12 cellular contexts compared by ENCODE assay signal in genomic region chr19:55174425-55175116, GRCh38. TPM values are rescaled to one million over a fixed set of nuclear protein-coding genes. Genes with fewer than 3 reads are reported as not detected.
DNase-seq lines count a peak whose midpoint lies in the region; ATAC-seq and TF ChIP-seq lines count a peak whose summit lies in the region.
"Had no signal": no experiment of that assay in that cellular context is flagged by ENCODE, and none has a peak within 500 bp of the region (broad histone marks: within the 10 kb centered on the region; RNA-seq: fewer than 3 reads in every experiment).

No MANE protein-coding gene starts in this region.

- H3K27ac Mint-ChIP-seq in activated T-cell treated with anti-CD3 and anti-CD28 coated beads, Interleukin-2, amount 50 U/mL, for 24 hours, result no peak overlapping the region
- H3K27ac Mint-ChIP-seq in HFFc6 (0 out of 2 replicates have a peak overlapping the region, but pooled peaks have one; percentile 91), neural crest cell (ENCODE audit: unreplicated experiment) (no peak overlapping the region)

- H3K36me3 Mint-ChIP-seq in activated T-cell treated with anti-CD3 and anti-CD28 coated beads, Interleukin-2, amount 50 U/mL, for 24 hours (ENCODE audit: low read depth), result no peaks in the 10 kb centered on the region
- no peaks in the 10 kb centered on the region for H3K36me3 Mint-ChIP-seq in activated T-cell treated with anti-CD3 and anti-CD28 coated beads, Interleukin-2, amount 50 U/mL, for 4 hours (ENCODE audit: insufficient read depth)
- H3K36me3 Mint-ChIP-seq in HFFc6 (ENCODE audit: low read depth) (peaks cover 4% of the 10 kb centered on the region; the same call in 1 of the 2 replicates), neural crest cell (ENCODE audit: low read depth) (peaks cover 3% of the 10 kb centered on the region)

- peak overlapping the region; percentile 18 for H3K27ac ChIP-seq in caudate nucleus (ENCODE audit: low read depth, low read length)
- H3K27ac ChIP-seq: body of pancreas, prostate gland had no signal

- TF ChIP-seq CTCF in HFFc6 (IDR thresholded peaks at IDR 0.05) (no peak), neural crest cell (conservative IDR thresholded peaks at IDR 0.05) (no peak)

- peaks cover 23% of the 10 kb centered on the region for H3K4me1 Mint-ChIP-seq in activated T-cell treated with anti-CD3 and anti-CD28 coated beads, Interleukin-2, amount 50 U/mL, for 24 hours (ENCODE audit: low read depth)
- peaks cover 26% of the 10 kb centered on the region for H3K4me1 Mint-ChIP-seq in activated T-cell treated with anti-CD3 and anti-CD28 coated beads, Interleukin-2, amount 50 U/mL, for 4 hours (ENCODE audit: low read depth)
- H3K4me1 Mint-ChIP-seq in HFFc6 (ENCODE audit: low read depth) (peaks cover 43% of the 10 kb centered on the region), neural crest cell (peaks cover 17% of the 10 kb centered on the region)

- no peaks in the 10 kb centered on the region for H3K9me3 Mint-ChIP-seq in activated T-cell treated with anti-CD3 and anti-CD28 coated beads, Interleukin-2, amount 50 U/mL, for 24 hours
- no peaks in the 10 kb centered on the region for H3K9me3 Mint-ChIP-seq in activated T-cell treated with anti-CD3 and anti-CD28 coated beads, Interleukin-2, amount 50 U/mL, for 4 hours
- H3K9me3 Mint-ChIP-seq in HFFc6, result no peaks in the 10 kb centered on the region
- no peaks in the 10 kb centered on the region for H3K9me3 Mint-ChIP-seq in neural crest cell

- peak overlapping the region; percentile 64 for H3K4me3 Mint-ChIP-seq in activated T-cell treated with anti-CD3 and anti-CD28 coated beads, Interleukin-2, amount 50 U/mL, for 24 hours
- no peak overlapping the region for H3K4me3 Mint-ChIP-seq in activated T-cell treated with anti-CD3 and anti-CD28 coated beads, Interleukin-2, amount 50 U/mL, for 4 hours
- peak overlapping the region; percentile 91 for H3K4me3 Mint-ChIP-seq in HFFc6
- H3K4me3 Mint-ChIP-seq in neural crest cell, result peak overlapping the region; percentile 70

- ATAC-seq in activated T-cell treated with anti-CD3 and anti-CD28 coated beads, Interleukin-2, amount 50 U/mL, for 4 hours, result no peak

- no peak for DNase-seq in activated T-cell treated with anti-CD3 and anti-CD28 coated beads, Interleukin-2, amount 50 U/mL, for 24 hours
- DNase-seq in activated T-cell treated with anti-CD3 and anti-CD28 coated beads, Interleukin-2, amount 50 U/mL, for 4 hours, result no peak
- DNase-seq in HFFc6 (no peak), caudate nucleus (lab: John Stamatoyannopoulos, UW) (peak in 7 of 61 donors; percentile 6 to 63 (median 17)), neural crest cell (ENCODE audit: low read depth, low spot score) (no peak), NCI-H1436 (lab: John Stamatoyannopoulos, UW) (no peak), NOMO-1 treated with dmso at 0.1 percent for 144 hours (lab: John Stamatoyannopoulos, UW; ENCODE audit: unreplicated experiment) (no peak), medulla oblongata (ENCODE audit: extremely low spot score) (no peak)
- DNase-seq: NCI-H1436 treated with DMSO at 0.1 percent for 48 hours had no signal

- H3K27me3 Mint-ChIP-seq in activated T-cell treated with anti-CD3 and anti-CD28 coated beads, Interleukin-2, amount 50 U/mL, for 24 hours, result peaks cover 93% of the 10 kb centered on the region
- H3K27me3 Mint-ChIP-seq in activated T-cell treated with anti-CD3 and anti-CD28 coated beads, Interleukin-2, amount 50 U/mL, for 4 hours (ENCODE audit: low read depth), result peaks cover 78% of the 10 kb centered on the region
- H3K27me3 Mint-ChIP-seq in HFFc6 (ENCODE audit: insufficient read depth) (peaks cover 5% of the 10 kb centered on the region; the same call in 1 of the 2 replicates), neural crest cell (ENCODE audit: low read depth) (peaks cover 95% of the 10 kb centered on the region)

RNA-seq across cellular contexts. Expression of gene SYT5, which starts 5.5 kb away (rescaled TPM):
- not detected for total RNA-seq in activated T-cell treated with anti-CD3 and anti-CD28 coated beads, Interleukin-2, amount 50 U/mL, for 4 hours
- total RNA-seq in HFFc6 (2021; fragmentation: NEBNext Ultra II Directional; extraction: Animal tissue kit (Norgen Biotek cat#: 25700)), result 1 to 10 TPM in 1 of 6 experiments, under 1 TPM in 2, not detected in 3; 0.09 to 1.2 (median 0.38) TPM
- total RNA-seq in neural crest cell, result 3.5 and 4.3 TPM in 2 replicates
- total RNA-seq: lung microvascular endothelial cell had no signal

RNA-seq across cellular contexts. Expression of gene DNAAF3, which starts 8.2 kb away (rescaled TPM):
- total RNA-seq in activated T-cell treated with anti-CD3 and anti-CD28 coated beads, Interleukin-2, amount 50 U/mL, for 4 hours, result under 1 TPM in 2 of 3 donors, not detected in 1; 0.25 to 0.45 TPM
- 1 to 10 TPM in 1 of 6 experiments, under 1 TPM in 5; 0.20 to 1.1 (median 0.72) TPM for total RNA-seq in HFFc6 (2021; fragmentation: NEBNext Ultra II Directional; extraction: Animal tissue kit (Norgen Biotek cat#: 25700))
- 9.5 and 10.4 TPM in 2 replicates for total RNA-seq in neural crest cell

RNA-seq across cellular contexts. Expression of gene TNNI3, which starts 17.0 kb away (rescaled TPM):
- not detected for total RNA-seq in activated T-cell treated with anti-CD3 and anti-CD28 coated beads, Interleukin-2, amount 50 U/mL, for 4 hours
- total RNA-seq in HFFc6 (2021; fragmentation: NEBNext Ultra II Directional; extraction: Animal tissue kit (Norgen Biotek cat#: 25700)), result not detected
- total RNA-seq in neural crest cell, result 5.4 and 6.5 TPM in 2 replicates
- total RNA-seq: body of pancreas, lung microvascular endothelial cell had no signal

RNA-seq across cellular contexts. Expression of gene TNNT1, which starts 25.6 kb away (rescaled TPM):
- not detected for total RNA-seq in activated T-cell treated with anti-CD3 and anti-CD28 coated beads, Interleukin-2, amount 50 U/mL, for 4 hours
- total RNA-seq in HFFc6 (2021; fragmentation: NEBNext Ultra II Directional; extraction: Animal tissue kit (Norgen Biotek cat#: 25700)), result 1 to 10 TPM; 4.1 to 8.8 (median 7.3) TPM
- total RNA-seq in neural crest cell, result 1.1 TPM in 1 of 2 replicates, not detected in the other
- total RNA-seq: body of pancreas, lung microvascular endothelial cell had no signal

RNA-seq across cellular contexts. Expression of gene PTPRH, which starts 34.7 kb away (rescaled TPM):
- total RNA-seq in activated T-cell treated with anti-CD3 and anti-CD28 coated beads, Interleukin-2, amount 50 U/mL, for 4 hours, result under 1 TPM; 0.11 to 0.38 (median 0.11) TPM
- total RNA-seq in HFFc6 (2021; fragmentation: NEBNext Ultra II Directional; extraction: Animal tissue kit (Norgen Biotek cat#: 25700)), result 1 to 10 TPM in 1 of 6 experiments, under 1 TPM in 5; 0.45 to 1.0 (median 0.59) TPM
- 1.2 and 2.0 TPM in 2 replicates for total RNA-seq in neural crest cell
